ENCODE assay signal across 10 cellular contexts in the genomic region with DNA sequence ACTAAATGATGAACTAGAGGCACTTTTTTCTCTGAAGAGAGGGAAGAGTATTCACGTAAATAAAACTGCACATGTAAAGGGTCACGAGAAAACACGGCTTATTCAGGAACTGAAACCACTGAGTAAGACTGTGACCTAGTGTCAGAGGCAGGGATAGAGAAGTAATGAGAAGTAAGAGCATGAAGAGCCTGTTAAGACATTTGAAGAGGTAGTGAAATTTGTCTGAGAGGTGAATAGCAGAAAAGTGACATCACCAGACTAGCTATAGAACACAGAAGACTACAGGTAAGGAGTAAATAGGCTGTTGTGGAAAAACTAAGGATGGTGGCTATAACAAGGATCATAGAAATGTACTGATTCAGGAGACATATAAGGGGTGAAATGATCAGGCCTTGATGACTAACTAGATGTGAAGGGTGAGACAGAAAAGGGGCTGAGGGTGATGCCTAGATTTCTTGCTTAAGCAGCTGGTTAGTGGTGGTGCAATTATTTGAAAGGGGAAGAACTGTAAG.
DNase-seq lines count a peak whose midpoint lies in the region; ATAC-seq and TF ChIP-seq lines count a peak whose summit lies in the region.
"Had no signal": no experiment of that assay in that cellular context is flagged by ENCODE, and none has a peak within 500 bp of the region (broad histone marks: within the 10 kb centered on the region; RNA-seq: fewer than 3 reads in every experiment).

No MANE protein-coding gene starts in this region.

- H3K36me3 Mint-ChIP-seq in memory B cell, result peaks cover 22% of the 10 kb centered on the region
- peaks cover 46% of the 10 kb centered on the region for H3K36me3 Mint-ChIP-seq in neural progenitor cell

- peaks cover 16% of the 10 kb centered on the region for H3K4me1 Mint-ChIP-seq in memory B cell
- H3K4me1 Mint-ChIP-seq in neural progenitor cell, result no peaks in the 10 kb centered on the region
- H3K4me1 Mint-ChIP-seq: brain had no signal

- H3K9ac ChIP-seq in neural progenitor cell, result no peak overlapping the region

- no peak for TF ChIP-seq EP300 in transverse colon (IDR thresholded peaks at IDR 0.05; ENCODE audit: low read depth)

- H3K27ac ChIP-seq in neural progenitor cell (no peak overlapping the region), transverse colon (peak overlapping the region in 1 of 4 donors; percentile 51)
- H3K27ac ChIP-seq: psoas muscle had no signal

- H3K4me3 Mint-ChIP-seq in memory B cell, result no peak overlapping the region
- H3K4me3 Mint-ChIP-seq in neural progenitor cell, result no peak overlapping the region
- H3K4me3 Mint-ChIP-seq: brain had no signal

- no peak overlapping the region for H2AFZ ChIP-seq in neural progenitor cell (replicated peaks)

- H4K20me1 ChIP-seq in neural progenitor cell (ENCODE audit: low read depth), result no peaks in the 10 kb centered on the region

- H3K27me3 Mint-ChIP-seq in memory B cell (no peaks in the 10 kb centered on the region), neural progenitor cell (ENCODE audit: insufficient read depth, low read depth) (no peaks in the 10 kb centered on the region)
- H3K27me3 Mint-ChIP-seq: brain had no signal

- H3K27ac Mint-ChIP-seq in memory B cell (peak overlapping the region; percentile 93), neural progenitor cell (no peak overlapping the region)

- in situ Hi-C loops in transverse colon (cut with MboI; ENCODE audit: low pct_ligation_motif_present in 1 of 4, low pct_unique_long_range_greater_than_20kb in 1 of 4, low sequenced_read_pairs in 3 of 4), result no loop called here

- TF ChIP-seq CTCF in neural progenitor cell (IDR thresholded peaks at IDR 0.05) (no peak), transverse colon (IDR thresholded peaks at IDR 0.05) (no peak)

- H3K27me3 ChIP-seq in neural progenitor cell, result no peaks in the 10 kb centered on the region
- H3K27me3 ChIP-seq in transverse colon, result no peaks in the 10 kb centered on the region

- H3F3A ChIP-seq in neural progenitor cell (ENCODE audit: low read depth), result no peaks in the 10 kb centered on the region

- TF ChIP-seq POLR2A in transverse colon (IDR thresholded peaks at IDR 0.05), result no peak

- H3K4me2 ChIP-seq in neural progenitor cell, result no peak overlapping the region

- H3K9me3 ChIP-seq in neural progenitor cell (ENCODE audit: low read depth) (no peaks in the 10 kb centered on the region), transverse colon (no peaks in the 10 kb centered on the region)
- H3K9me3 ChIP-seq: psoas muscle had no signal

- H3K36me3 ChIP-seq in neural progenitor cell (peaks cover 3% of the 10 kb centered on the region), transverse colon (peaks cover 0 to 51% (median 4%) of the 10 kb centered on the region in 4 donors)

- no peaks in the 10 kb centered on the region for H3K4me1 ChIP-seq in neural progenitor cell
- H3K4me1 ChIP-seq in transverse colon, result peaks cover 0 to 21% (median 3%) of the 10 kb centered on the region in 4 donors
- H3K4me1 ChIP-seq: psoas muscle had no signal

- no peaks in the 10 kb centered on the region for H3K79me2 ChIP-seq in neural progenitor cell (ENCODE audit: low read depth)

- no peaks in the 10 kb centered on the region for H3K9me3 Mint-ChIP-seq in memory B cell
- H3K9me3 Mint-ChIP-seq in neural progenitor cell, result peaks cover 5% of the 10 kb centered on the region

- peak; percentile 98 for ATAC-seq in GM18519 (IDR thresholded peaks at IDR 0.05; ENCODE audit: low FRiP score, unreplicated experiment)
- ATAC-seq in GM21825 (IDR thresholded peaks at IDR 0.05; ENCODE audit: unreplicated experiment), result peak; percentile 98
- peak; percentile 95 for ATAC-seq in memory B cell (ENCODE audit: low read depth)

- 65 to 73% methylated on average over 3 of the region's 3 CpGs for WGBS in transverse colon (ENCODE audit: low coverage in 1 of 2), 2 donors

- peak; percentile 95 for DNase-seq in MV-4-11 (lab: John Stamatoyannopoulos, UW)
- DNase-seq in memory B cell (ENCODE audit: low spot score in 2 of 2), result peak in 1 of 2 donors; percentile 73
- DNase-seq in neural progenitor cell (ENCODE audit: low spot score), result no peak
- no peak for DNase-seq in transverse colon
- DNase-seq in NCI-H1105 (lab: John Stamatoyannopoulos, UW), result no peak
- no peak for DNase-seq in NCI-H1436 (lab: John Stamatoyannopoulos, UW)
- DNase-seq: psoas muscle had no signal

- H3K4me3 ChIP-seq in neural progenitor cell (no peak overlapping the region), transverse colon (no peak overlapping the region)
- H3K4me3 ChIP-seq: psoas muscle had no signal

- intact Hi-C loops in transverse colon (cut with DNase I; ENCODE audit: low total_unique reads), result no loop called here
